8 cellular contexts compared by ENCODE assay signal in genomic region chr2:101883860-101884259, GRCh38.
DNase-seq lines count a peak whose midpoint lies in the region; ATAC-seq and TF ChIP-seq lines count a peak whose summit lies in the region.

No MANE protein-coding gene starts in this region.

- H3K27ac Mint-ChIP-seq in WTC11 (no peak overlapping the region), osteocyte (ENCODE audit: unreplicated experiment) (peak overlapping the region; percentile 50)

- in situ Hi-C loops in GM13977 (cut with MboI; ENCODE audit: low pct_unique_long_range_greater_than_20kb, low sequenced_read_pairs, unreplicated experiment): no loop called here

- CTCF ChIA-PET in WTC11 (lab: Charles Lee): interaction anchor here (0.5 to 2.6 kb wide), 41 partner anchors 10 to 666 kb away, joined by 3 to 23 read pairs (median 4); no protein-coding TSS in a partner anchor

- peak; percentile 59 for TF ChIP-seq CTCF in AG09319 (IDR thresholded peaks at IDR 0.05; ENCODE audit: low read depth, low read length)
- TF ChIP-seq CTCF in GM13977 (IDR thresholded peaks at IDR 0.05; ENCODE audit: extremely low read depth, insufficient read depth, missing control alignments): peak; percentile 57
- TF ChIP-seq CTCF in LNCAP (IDR thresholded peaks at IDR 0.05): peak; percentile 63
- peak; percentile 40; the same call in 1 of the 2 replicates for TF ChIP-seq CTCF in WTC11 (IDR thresholded peaks at IDR 0.05)
- peak; percentile 66 for TF ChIP-seq CTCF in fibroblast of mammary gland (conservative IDR thresholded peaks at IDR 0.05; ENCODE audit: control insufficient read depth, insufficient read depth, low read depth, low read length)
- TF ChIP-seq CTCF in osteocyte (IDR thresholded peaks at IDR 0.05): peak; percentile 72

- H3K9me3 Mint-ChIP-seq in WTC11 (peaks cover 9% of the 10 kb centered on the region), osteocyte (ENCODE audit: unreplicated experiment) (no peaks in the 10 kb centered on the region)

- H3K4me1 Mint-ChIP-seq in WTC11 (no peaks in the 10 kb centered on the region), osteocyte (ENCODE audit: unreplicated experiment) (peaks cover 3% of the 10 kb centered on the region)

- H3K36me3 Mint-ChIP-seq in WTC11: peaks cover 56% of the 10 kb centered on the region
- peaks cover 51% of the 10 kb centered on the region for H3K36me3 Mint-ChIP-seq in osteocyte (ENCODE audit: unreplicated experiment)

- ATAC-seq in WTC11: peak; percentile 44; the same call in 1 of the 2 replicates

- POLR2A ChIA-PET in WTC11 (lab: Charles Lee): no interaction called here

- no peak overlapping the region for H3K4me3 Mint-ChIP-seq in WTC11
- H3K4me3 Mint-ChIP-seq in osteocyte (ENCODE audit: unreplicated experiment): no peak overlapping the region

- DNase-seq in AG09319 (ENCODE audit: extremely low read depth, low read depth) (peak; percentile 32), GM13977 (ENCODE audit: low spot score) (peak; percentile 52), WTC11 (ENCODE audit: low spot score) (no peak), fibroblast of mammary gland (ENCODE audit: low read depth) (peak; percentile 77), osteocyte (ENCODE audit: extremely low spot score, unreplicated experiment) (no peak), NCI-H187 treated with DMSO at 0.1 percent for 48 hours (lab: John Stamatoyannopoulos, UW) (no peak), GM19240 (ENCODE audit: insufficient read length, low spot score) (no peak)

- no peak overlapping the region for H3K4me3 ChIP-seq in fibroblast of mammary gland (ENCODE audit: control insufficient read depth, low read depth, low read length)

- H3K27me3 Mint-ChIP-seq in WTC11 (ENCODE audit: low read depth): no peaks in the 10 kb centered on the region
- H3K27me3 Mint-ChIP-seq in osteocyte (ENCODE audit: unreplicated experiment): no peaks in the 10 kb centered on the region

TF ChIP-seq in WTC11, 78 proteins besides CTCF, POLR2A, EP300 and RAD21 (continues in another document):
- no peak for TF ChIP-seq PRRX2 (CRISPR knock-in tag; IDR thresholded peaks at IDR 0.05)
- no peak for TF ChIP-seq FOXJ3 (CRISPR knock-in tag; IDR thresholded peaks at IDR 0.05; ENCODE audit: borderline replicate concordance)
- TF ChIP-seq TP53 (CRISPR knock-in tag; IDR thresholded peaks at IDR 0.05): no peak
- no peak for TF ChIP-seq ZNF532 (CRISPR knock-in tag; IDR thresholded peaks at IDR 0.05; ENCODE audit: borderline replicate concordance)
- no peak for TF ChIP-seq NFE2L1 (CRISPR knock-in tag; IDR thresholded peaks at IDR 0.05)
- no peak for TF ChIP-seq FOXP1 (CRISPR knock-in tag; IDR thresholded peaks at IDR 0.05; ENCODE audit: borderline replicate concordance)
- no peak for TF ChIP-seq AR (CRISPR knock-in tag; IDR thresholded peaks at IDR 0.05)
- TF ChIP-seq ZNF232 (CRISPR knock-in tag; IDR thresholded peaks at IDR 0.05): no peak
- TF ChIP-seq TEAD4 (CRISPR knock-in tag; IDR thresholded peaks at IDR 0.05): no peak
- TF ChIP-seq TEAD1 (CRISPR knock-in tag; IDR thresholded peaks at IDR 0.05): no peak
- no peak for TF ChIP-seq TCF7 (CRISPR knock-in tag; IDR thresholded peaks at IDR 0.05; ENCODE audit: low read depth)
- no peak for TF ChIP-seq USF2 (CRISPR knock-in tag; IDR thresholded peaks at IDR 0.05)
- no peak for TF ChIP-seq AFF4 (CRISPR knock-in tag; IDR thresholded peaks at IDR 0.05; ENCODE audit: borderline replicate concordance)
- TF ChIP-seq ATF3 (CRISPR knock-in tag; conservative IDR thresholded peaks at IDR 0.05): no peak
- TF ChIP-seq ZNF138 (CRISPR knock-in tag; conservative IDR thresholded peaks at IDR 0.05): no peak
- no peak for TF ChIP-seq CREB1 (CRISPR knock-in tag; IDR thresholded peaks at IDR 0.05)

Comparison
In these comparisons a context has a peak if more than half of its experiments do, and no peak if none do; other contexts are left out.
1. DNase-seq: peak in AG09319 (single experiment), GM13977 (single experiment) and fibroblast of mammary gland (single experiment); none in WTC11 (single experiment), osteocyte (single experiment), NCI-H187 treated with DMSO at 0.1 percent for 48 hours (single experiment) and GM19240 (single experiment).
2. Peak in every context shown above with its lines, with median percentiles within 50 percentile points of each other: CTCF ChIP-seq.